Comparison of ENCODE assay signal across 25 cellular contexts in genomic region chr11:81967242-81967641, GRCh38.
"Had no signal": no experiment of that assay in that cellular context is flagged by ENCODE, and none has a peak within 500 bp of the region (broad histone marks: within the 10 kb centered on the region; RNA-seq: fewer than 3 reads in every experiment).

No MANE protein-coding gene starts in this region.

- H3K27me3 ChIP-seq: esophagus muscularis mucosa, foreskin keratinocyte, hepatocyte, right lobe of liver, tibial nerve, upper lobe of right lung, vagina had no signal

- H3K4me3 Mint-ChIP-seq: dendritic cell treated with granulocyte-macrophage colony-stimulating factor and Interleukin-4, amounts not matched to agents 40 ng/mL and 50 ng/mL, for 4 days; effector memory CD8-positive, alpha-beta T cell; nephron; stimulated activated effector memory CD8-positive, alpha-beta T cell treated with anti-CD3 and anti-CD28 coated beads, Interleukin-12 subunit alpha, Interleukin-12 subunit beta, amount 100 ng/mL, for 72 hours had no signal

- H3K4me1 Mint-ChIP-seq: nephron had no signal

- H3K9me3 ChIP-seq: esophagus muscularis mucosa, prostate gland, right lobe of liver, tibial nerve, upper lobe of right lung, vagina had no signal

- DNase-seq: effector memory CD8-positive, alpha-beta T cell; foreskin keratinocyte; head of caudate nucleus; kidney; left cardiac atrium; left ventricle myocardium superior; mesenchymal stem cell; naive B cell; occipital lobe; right lobe of liver; stimulated activated CD4-positive, alpha-beta T cell treated with anti-CD3 and anti-CD28 coated beads, Interleukin-4, amount 100 ng/mL, for 1 hour; stimulated activated CD8-positive, alpha-beta memory T cell treated with anti-CD3 and anti-CD28 coated beads, Interleukin-4, amount 100 ng/mL, for 48 hours; stimulated activated naive CD8-positive, alpha-beta T cell treated with anti-CD3 and anti-CD28 coated beads, Interleukin-15, Interleukin-2, amounts not matched to agents 100 U/mL and 50 U/mL, for 24 hours; upper lobe of right lung had no signal

- H3K4me1 ChIP-seq: esophagus muscularis mucosa, foreskin keratinocyte, parathyroid adenoma, prostate gland, right lobe of liver, tibial nerve, upper lobe of right lung, vagina had no signal

- H3K9me3 Mint-ChIP-seq: dendritic cell treated with granulocyte-macrophage colony-stimulating factor and Interleukin-4, amounts not matched to agents 40 ng/mL and 50 ng/mL, for 4 days; effector memory CD8-positive, alpha-beta T cell; naive B cell; nephron; stimulated activated effector memory CD8-positive, alpha-beta T cell treated with anti-CD3 and anti-CD28 coated beads, Interleukin-12 subunit alpha, Interleukin-12 subunit beta, amount 100 ng/mL, for 72 hours had no signal

- H3K27ac ChIP-seq: epithelial cell of prostate, esophagus muscularis mucosa, foreskin keratinocyte, hepatocyte, parathyroid adenoma, prostate gland, right lobe of liver, tibial nerve, upper lobe of right lung, vagina had no signal

- H3K4me3 ChIP-seq: esophagus muscularis mucosa, hepatocyte, lung, prostate gland, right lobe of liver, tibial nerve, upper lobe of right lung, vagina had no signal

- H3K36me3 Mint-ChIP-seq: naive B cell; stimulated activated effector memory CD8-positive, alpha-beta T cell treated with anti-CD3 and anti-CD28 coated beads, Interleukin-12 subunit alpha, Interleukin-12 subunit beta, amount 100 ng/mL, for 72 hours had no signal

- H3K27ac Mint-ChIP-seq: dendritic cell treated with granulocyte-macrophage colony-stimulating factor and Interleukin-4, amounts not matched to agents 40 ng/mL and 50 ng/mL, for 4 days; effector memory CD8-positive, alpha-beta T cell; naive B cell; nephron; stimulated activated effector memory CD8-positive, alpha-beta T cell treated with anti-CD3 and anti-CD28 coated beads, Interleukin-12 subunit alpha, Interleukin-12 subunit beta, amount 100 ng/mL, for 72 hours had no signal

- ATAC-seq: effector memory CD8-positive, alpha-beta T cell; foreskin keratinocyte; left cardiac atrium; left ventricle myocardium superior; right lobe of liver; stimulated activated effector memory CD8-positive, alpha-beta T cell treated with anti-CD3 and anti-CD28 coated beads, Interleukin-12 subunit alpha, Interleukin-12 subunit beta, amount 100 ng/mL, for 72 hours; stimulated activated naive CD8-positive, alpha-beta T cell treated with anti-CD3 and anti-CD28 coated beads, Interleukin-15, Interleukin-2, amounts not matched to agents 100 U/mL and 50 U/mL, for 24 hours; upper lobe of right lung had no signal

- H3K27me3 Mint-ChIP-seq: dendritic cell treated with granulocyte-macrophage colony-stimulating factor and Interleukin-4, amounts not matched to agents 40 ng/mL and 50 ng/mL, for 4 days; effector memory CD8-positive, alpha-beta T cell; naive B cell had no signal

- H3K36me3 ChIP-seq: esophagus muscularis mucosa, prostate gland, right lobe of liver, tibial nerve, upper lobe of right lung, vagina had no signal
